ENCODE assay signal across 8 cellular contexts in genomic region chr15:42133892-42134502, GRCh38. TPM values are rescaled to one million over a fixed set of nuclear protein-coding genes. Genes with fewer than 3 reads are reported as not detected.
A peak's percentile ranks its signal among the peaks of the same experiment; 100 is the strongest.
DNase-seq lines count a peak whose midpoint lies in the region; ATAC-seq and TF ChIP-seq lines count a peak whose summit lies in the region.

No MANE protein-coding gene starts in this region.

- H3K27ac ChIP-seq in DND-41 (ENCODE audit: low read length), result no peak overlapping the region
- no peak overlapping the region for H3K27ac ChIP-seq in KMS-11
- H3K27ac ChIP-seq in SK-N-MC, result no peak overlapping the region

- POLR2A ChIA-PET in activated naive CD8-positive, alpha-beta T cell treated with anti-CD3 and anti-CD28 coated beads, Interleukin-2, amount 10 ng/mL, durations not matched to agents 7 days and 5 days (lab: Charles Lee), result interaction anchor here (1.0 kb wide), 1 partner anchor 144 kb away, joined by 3 read pairs; no protein-coding TSS in a partner anchor

- peaks cover 8% of the 10 kb centered on the region for H3K4me1 Mint-ChIP-seq in activated naive CD8-positive, alpha-beta T cell treated with anti-CD3 and anti-CD28 coated beads, Interleukin-2, amount 10 ng/mL, durations not matched to agents 7 days and 5 days

- peak; percentile 88 for TF ChIP-seq CTCF in DND-41 (IDR thresholded peaks at IDR 0.05; ENCODE audit: borderline replicate concordance, extremely low read depth, low read length, poor library complexity, severe bottlenecking)
- TF ChIP-seq CTCF in KMS-11 (conservative IDR thresholded peaks at IDR 0.05; ENCODE audit: low read depth, low read length), result peak; percentile 88

- H3K27ac Mint-ChIP-seq in activated naive CD8-positive, alpha-beta T cell treated with anti-CD3 and anti-CD28 coated beads, Interleukin-2, amount 10 ng/mL, durations not matched to agents 7 days and 5 days, result no peak overlapping the region

- DNase-seq in DND-41, result peak; percentile 75
- DNase-seq in SK-N-MC (ENCODE audit: low read depth, low spot score), result no peak
- DNase-seq in activated naive CD8-positive, alpha-beta T cell treated with anti-CD3 and anti-CD28 coated beads, Interleukin-2, amount 10 ng/mL, durations not matched to agents 7 days and 5 days, result peak; percentile 79
- DNase-seq in kidney glomerular epithelial cell (lab: John Stamatoyannopoulos, UW), result peak; percentile 11
- DNase-seq in stimulated activated CD8-positive, alpha-beta memory T cell treated with anti-CD3 and anti-CD28 coated beads, Interleukin-15, amount 100 ng/mL, for 48 hours (ENCODE audit: low read depth in 2 of 2), result peak; percentile 29 to 50

- H3K9ac ChIP-seq in DND-41 (ENCODE audit: low read depth, low read length), result no peak overlapping the region
- H3K9ac ChIP-seq in KMS-11, result no peak overlapping the region
- peak overlapping the region; percentile 11 for H3K9ac ChIP-seq in SK-N-MC (ENCODE audit: insufficient read length)

- H3K36me3 Mint-ChIP-seq in activated naive CD8-positive, alpha-beta T cell treated with anti-CD3 and anti-CD28 coated beads, Interleukin-2, amount 10 ng/mL, durations not matched to agents 7 days and 5 days, result no peaks in the 10 kb centered on the region

- H3K4me1 ChIP-seq in DND-41 (ENCODE audit: insufficient read depth, low read length) (no peaks in the 10 kb centered on the region), KMS-11 (ENCODE audit: low read depth, poor library complexity, severe bottlenecking) (no peaks in the 10 kb centered on the region)

- H2AFZ ChIP-seq in DND-41 (ENCODE audit: low read depth, low read length) (no peak overlapping the region), KMS-11 (ENCODE audit: low read depth) (no peak overlapping the region; the same call in 1 of the 2 replicates)

- peaks cover 20% of the 10 kb centered on the region for H3K27me3 Mint-ChIP-seq in activated naive CD8-positive, alpha-beta T cell treated with anti-CD3 and anti-CD28 coated beads, Interleukin-2, amount 10 ng/mL, durations not matched to agents 7 days and 5 days

- no peaks in the 10 kb centered on the region for H3K9me3 Mint-ChIP-seq in activated naive CD8-positive, alpha-beta T cell treated with anti-CD3 and anti-CD28 coated beads, Interleukin-2, amount 10 ng/mL, durations not matched to agents 7 days and 5 days

- H3K4me3 ChIP-seq in DND-41 (ENCODE audit: low read depth in 1 of 2, low read length in 2 of 2), result no peak overlapping the region
- no peak overlapping the region for H3K4me3 ChIP-seq in KMS-11 (IDR thresholded peaks at IDR 0.05; ENCODE audit: insufficient read depth, low read depth, low read length)
- no peak overlapping the region for H3K4me3 ChIP-seq in SK-N-MC

- peak; percentile 96 for ATAC-seq in DND-41 (ENCODE audit: insufficient read depth, low read depth)
- ATAC-seq in activated naive CD8-positive, alpha-beta T cell treated with anti-CD3 and anti-CD28 coated beads, Interleukin-2, amount 10 ng/mL, durations not matched to agents 7 days and 5 days (ENCODE audit: low read depth), result peak; percentile 89
- ATAC-seq in GM19023 (IDR thresholded peaks at IDR 0.05; ENCODE audit: unreplicated experiment), result no peak
- no peak for ATAC-seq in GM18502 (IDR thresholded peaks at IDR 0.05; ENCODE audit: poor library complexity, unreplicated experiment)

- no peaks in the 10 kb centered on the region for H3K79me2 ChIP-seq in DND-41 (ENCODE audit: insufficient read depth, low read length)
- no peaks in the 10 kb centered on the region for H3K79me2 ChIP-seq in KMS-11 (ENCODE audit: insufficient read depth, low read depth)

- H3K9me3 ChIP-seq in DND-41 (ENCODE audit: insufficient read depth, low read length, severe bottlenecking) (no peaks in the 10 kb centered on the region), SK-N-MC (ENCODE audit: low read depth, low read length) (no peaks in the 10 kb centered on the region)

- no peaks in the 10 kb centered on the region for H4K20me1 ChIP-seq in DND-41 (ENCODE audit: insufficient read depth, low read length)
- no peaks in the 10 kb centered on the region for H4K20me1 ChIP-seq in KMS-11 (ENCODE audit: insufficient read depth)

- no peak overlapping the region for H3K4me2 ChIP-seq in DND-41 (ENCODE audit: insufficient read depth, low read length)
- no peak overlapping the region for H3K4me2 ChIP-seq in KMS-11

- no peaks in the 10 kb centered on the region for H3K27me3 ChIP-seq in DND-41 (ENCODE audit: insufficient read depth, low read length, poor library complexity)
- no peaks in the 10 kb centered on the region for H3K27me3 ChIP-seq in KMS-11 (ENCODE audit: insufficient read depth, low read depth)

- no peak overlapping the region for H3K4me3 Mint-ChIP-seq in activated naive CD8-positive, alpha-beta T cell treated with anti-CD3 and anti-CD28 coated beads, Interleukin-2, amount 10 ng/mL, durations not matched to agents 7 days and 5 days

- H3K36me3 ChIP-seq in DND-41 (ENCODE audit: insufficient read depth, low read length), result no peaks in the 10 kb centered on the region
- no peaks in the 10 kb centered on the region for H3K36me3 ChIP-seq in KMS-11 (ENCODE audit: insufficient read depth)
- H3K36me3 ChIP-seq in SK-N-MC (ENCODE audit: insufficient read depth, low read length), result no peaks in the 10 kb centered on the region

RNA-seq across cellular contexts. Expression of gene PLA2G4F, which starts 22.4 kb away (rescaled TPM):
- not detected for total RNA-seq in activated naive CD8-positive, alpha-beta T cell treated with anti-CD3 and anti-CD28 coated beads, Interleukin-2, amount 10 ng/mL, durations not matched to agents 7 days and 5 days

RNA-seq across cellular contexts. Expression of gene PLA2G4D, which starts 39.6 kb away (rescaled TPM):
- not detected for total RNA-seq in activated naive CD8-positive, alpha-beta T cell treated with anti-CD3 and anti-CD28 coated beads, Interleukin-2, amount 10 ng/mL, durations not matched to agents 7 days and 5 days

Comparison
In these comparisons a context has a peak if more than half of its experiments do, and no peak if none do; other contexts are left out.
1. ATAC-seq: peak in DND-41 (single experiment) and activated naive CD8-positive, alpha-beta T cell treated with anti-CD3 and anti-CD28 coated beads, Interleukin-2, amount 10 ng/mL, durations not matched to agents 7 days and 5 days (single experiment); none in GM19023 (single experiment) and GM18502 (single experiment).